In genomic region chr12:92621833-92622232, GRCh38 we compare ENCODE assay signal across 20 cellular contexts.
"Had no signal": no experiment of that assay in that cellular context is flagged by ENCODE, and none has a peak within 500 bp of the region (broad histone marks: within the 10 kb centered on the region; RNA-seq: fewer than 3 reads in every experiment).

No MANE protein-coding gene starts in this region.

- H3K4me3 Mint-ChIP-seq: activated B cell treated with CpG ODN at 0.5 μM for 24 hours; activated naive CD4-positive, alpha-beta T cell treated with anti-CD3 and anti-CD28 coated beads, Interleukin-2, amount 50 U/mL, for 24 hours; brain; dendritic cell treated with granulocyte-macrophage colony-stimulating factor and Interleukin-4, amounts not matched to agents 40 ng/mL and 50 ng/mL, for 4 days; neural crest cell; type B pancreatic cell had no signal

- H3K27me3 Mint-ChIP-seq: activated naive CD4-positive, alpha-beta T cell treated with anti-CD3 and anti-CD28 coated beads, Interleukin-2, amount 50 U/mL, for 24 hours; brain; type B pancreatic cell had no signal

- ATAC-seq: esophagus mucosa, gastrocnemius medialis, right cardiac atrium had no signal

- H3K27ac ChIP-seq: gastrocnemius medialis, left ventricle myocardium inferior, spleen had no signal

- DNase-seq: activated B cell treated with CpG ODN at 0.5 μM for 24 hours; activated CD4-positive, alpha-beta T cell treated with anti-CD3 and anti-CD28 coated beads, Interleukin-2, amount 50 U/mL, for 1 hour; activated T-cell treated with anti-CD3 and anti-CD28 coated beads for 4 hours; amygdala; cerebellar nuclear complex; gastrocnemius medialis; islet precursor cell; left ventricle myocardium inferior; posterior cingulate gyrus; right cardiac atrium; spleen; stimulated activated CD4-positive, alpha-beta T cell treated with anti-CD3 and anti-CD28 coated beads, Interleukin-1b, Interleukin-23, amount 100 ng/mL, for 48 hours; stimulated activated naive CD4-positive, alpha-beta T cell treated with Interleukin-2 at 50 U/mL for 16 hours; T-helper 1 cell had no signal

- H3K4me1 Mint-ChIP-seq: activated B cell treated with CpG ODN at 0.5 μM for 24 hours; activated naive CD4-positive, alpha-beta T cell treated with anti-CD3 and anti-CD28 coated beads, Interleukin-2, amount 50 U/mL, for 24 hours; neural crest cell had no signal

- H3K27ac Mint-ChIP-seq: activated B cell treated with CpG ODN at 0.5 μM for 24 hours; activated naive CD4-positive, alpha-beta T cell treated with anti-CD3 and anti-CD28 coated beads, Interleukin-2, amount 50 U/mL, for 24 hours; dendritic cell treated with granulocyte-macrophage colony-stimulating factor and Interleukin-4, amounts not matched to agents 40 ng/mL and 50 ng/mL, for 4 days; type B pancreatic cell had no signal

- H3K9me3 Mint-ChIP-seq: activated naive CD4-positive, alpha-beta T cell treated with anti-CD3 and anti-CD28 coated beads, Interleukin-2, amount 50 U/mL, for 24 hours had no signal

- H3K4me1 ChIP-seq: gastrocnemius medialis, left ventricle myocardium inferior, spleen had no signal

- H3K27me3 ChIP-seq: gastrocnemius medialis, spleen had no signal

- H3K36me3 Mint-ChIP-seq: brain, type B pancreatic cell had no signal
